ENCODE assay signal across 34 cellular contexts in genomic region chr21:34764715-34765284, GRCh38.
"Had no signal": no experiment of that assay in that cellular context is flagged by ENCODE, and none has a peak within 500 bp of the region (broad histone marks: within the 10 kb centered on the region; RNA-seq: fewer than 3 reads in every experiment).

No MANE protein-coding gene starts in this region.

- H3K27ac ChIP-seq: adrenal gland, ascending aorta, body of pancreas, brain microvascular endothelial cell, breast epithelium, cardiac muscle cell had no signal

- DNase-seq: activated effector memory CD4-positive, alpha-beta T cell treated with anti-CD3 and anti-CD28 coated beads, Interleukin-2, amount 50 U/mL, for 16 hours; activated effector memory CD4-positive, alpha-beta T cell treated with Interleukin-2 at 50 U/mL for 16 hours; activated gamma-delta T cell; activated gamma-delta T cell treated with Interleukin-2 at 50 U/mL for 16 hours; activated naive CD4-positive, alpha-beta T cell; activated naive CD4-positive, alpha-beta T cell treated with anti-CD3 and anti-CD28 coated beads for 36 hours; activated naive CD4-positive, alpha-beta T cell treated with anti-CD3 and anti-CD28 coated beads, Interleukin-2, amount 10 ng/mL, durations not matched to agents 7 days and 5 days; activated naive CD4-positive, alpha-beta T cell treated with anti-CD3 and anti-CD28 coated beads, Interleukin-2, amount 50 U/mL, for 16 hours; activated naive CD4-positive, alpha-beta T cell treated with Interleukin-2 at 50 U/mL for 16 hours; activated naive CD8-positive, alpha-beta T cell treated with anti-CD3 and anti-CD28 coated beads for 36 hours; activated naive CD8-positive, alpha-beta T cell treated with anti-CD3 and anti-CD28 coated beads, Interleukin-2, amount 10 ng/mL, durations not matched to agents 7 days and 5 days; activated naive CD8-positive, alpha-beta T cell treated with anti-CD3 and anti-CD28 coated beads, Interleukin-2, amount 50 U/mL, for 24 hours; activated T-cell treated with anti-CD3 and anti-CD28 coated beads, Interleukin-2, amount 50 U/mL, for 1 hour; activated T-cell treated with anti-CD3 and anti-CD28 coated beads, Interleukin-2, amount 50 U/mL, for 24 hours; activated T-cell treated with anti-CD3 and anti-CD28 coated beads, Interleukin-2, amount 50 U/mL, for 4 hours; activated T-cell treated with anti-CD3 and anti-CD28 coated beads, Interleukin-2, amount 50 U/mL, for 48 hours; activated T-cell treated with anti-CD3 and anti-CD28 coated beads, Interleukin-2, amount 50 U/mL, for 72 hours; adrenal gland; amniotic stem cell; amygdala; anterior cingulate cortex; aorta; body of pancreas; brain microvascular endothelial cell; caudate nucleus; central memory CD4-positive, alpha-beta T cell; cerebellar nuclear complex had no signal

- FAIRE-seq: astrocyte, bronchial epithelial cell had no signal

- H3K4me3 ChIP-seq: adrenal gland, ascending aorta, body of pancreas, breast epithelium, cardiac muscle cell had no signal

- H3K27me3 ChIP-seq: adrenal gland, ascending aorta, body of pancreas, brain microvascular endothelial cell, breast epithelium, cardiac muscle cell had no signal

- H3K36me3 ChIP-seq: adrenal gland, ascending aorta, brain microvascular endothelial cell, breast epithelium, cardiac muscle cell had no signal

- H3K4me1 ChIP-seq: adrenal gland, ascending aorta, body of pancreas, breast epithelium had no signal

- H3K9me3 ChIP-seq: adrenal gland, ascending aorta, body of pancreas, breast epithelium had no signal

- ATAC-seq: activated naive CD4-positive, alpha-beta T cell treated with anti-CD3 and anti-CD28 coated beads, Interleukin-2, amount 50 U/mL, for 72 hours; activated naive CD8-positive, alpha-beta T cell treated with anti-CD3 and anti-CD28 coated beads, Interleukin-2, amount 50 U/mL, for 24 hours; activated T-cell treated with anti-CD3 and anti-CD28 coated beads, Interleukin-2, amount 50 U/mL, for 4 hours; activated T-cell treated with anti-CD3 and anti-CD28 coated beads, Interleukin-2, amount 50 U/mL, for 72 hours; activated T-helper 17 cell treated with anti-CD3 and anti-CD28 coated beads, Interleukin-2, amount 50 U/mL, for 72 hours; body of pancreas had no signal
